ENCODE assay signal across 28 cellular contexts in genomic region chr2:136251777-136252477, GRCh38.
A peak's percentile ranks its signal among the peaks of the same experiment; 100 is the strongest.
DNase-seq lines count a peak whose midpoint lies in the region; ATAC-seq and TF ChIP-seq lines count a peak whose summit lies in the region.
"Had no signal": no experiment of that assay in that cellular context is flagged by ENCODE, and none has a peak within 500 bp of the region (broad histone marks: within the 10 kb centered on the region; RNA-seq: fewer than 3 reads in every experiment).

No MANE protein-coding gene starts in this region.

- H3K79me2 ChIP-seq in Loucy (ENCODE audit: insufficient read depth, low read length): no peaks in the 10 kb centered on the region

- no peak overlapping the region for H3K4me3 Mint-ChIP-seq in CD8-positive, alpha-beta T cell
- peak overlapping the region in 1 of 8 donors; percentile 37 for H3K4me3 Mint-ChIP-seq in naive B cell
- H3K4me3 Mint-ChIP-seq: activated naive CD4-positive, alpha-beta T cell treated with anti-CD3 and anti-CD28 coated beads, Interleukin-2, amount 10 ng/mL, durations not matched to agents 7 days and 5 days; activated T-cell treated with anti-CD3 and anti-CD28 coated beads, Interleukin-2, amount 50 U/mL, for 72 hours; natural killer cell; WTC11 had no signal

- no peaks in the 10 kb centered on the region for H3K9me3 ChIP-seq in CD8-positive, alpha-beta T cell (ENCODE audit: low read length)
- no peaks in the 10 kb centered on the region for H3K9me3 ChIP-seq in Loucy (ENCODE audit: insufficient read depth, low read depth, low read length)
- H3K9me3 ChIP-seq: adrenal gland, body of pancreas, HAP-1, SJSA1, upper lobe of right lung had no signal

- no peaks in the 10 kb centered on the region for H3K36me3 Mint-ChIP-seq in CD8-positive, alpha-beta T cell
- no peaks in the 10 kb centered on the region for H3K36me3 Mint-ChIP-seq in naive B cell
- H3K36me3 Mint-ChIP-seq: activated naive CD4-positive, alpha-beta T cell treated with anti-CD3 and anti-CD28 coated beads, Interleukin-2, amount 10 ng/mL, durations not matched to agents 7 days and 5 days; natural killer cell; WTC11 had no signal

- H3K9me3 Mint-ChIP-seq in CD8-positive, alpha-beta T cell: no peaks in the 10 kb centered on the region
- no peaks in the 10 kb centered on the region for H3K9me3 Mint-ChIP-seq in naive B cell
- H3K9me3 Mint-ChIP-seq: activated naive CD4-positive, alpha-beta T cell treated with anti-CD3 and anti-CD28 coated beads, Interleukin-2, amount 10 ng/mL, durations not matched to agents 7 days and 5 days; natural killer cell; WTC11 had no signal

- H3K4me1 ChIP-seq in CD8-positive, alpha-beta T cell (ENCODE audit: insufficient read depth, low read length): no peaks in the 10 kb centered on the region
- peaks cover 36% of the 10 kb centered on the region for H3K4me1 ChIP-seq in Loucy (ENCODE audit: insufficient read depth, low read length, poor library complexity, severe bottlenecking)
- H3K4me1 ChIP-seq: body of pancreas, HAP-1, SJSA1 had no signal

- no peak for DNase-seq in CD8-positive, alpha-beta T cell
- DNase-seq in dermis blood vessel endothelial cell (peak; percentile 26), naive B cell (no peak), SIG-M5 treated with dmso at 0.1 percent for 504 hours (lab: John Stamatoyannopoulos, UW; ENCODE audit: unreplicated experiment) (no peak), left colon (no peak)
- DNase-seq: activated naive CD4-positive, alpha-beta T cell treated with anti-CD3 and anti-CD28 coated beads, Interleukin-2, amount 10 ng/mL, durations not matched to agents 7 days and 5 days; activated T-cell treated with anti-CD3 and anti-CD28 coated beads, Interleukin-2, amount 50 U/mL, for 72 hours; adrenal gland; body of pancreas; C1 segment of cervical spinal cord; COR-L47; DMS53; effector CD8-positive, alpha-beta T cell; GDM1; glutamatergic neuron; natural killer cell; NCI-H146; NCI-H345; NCI-H69; small intestine; stimulated activated naive CD4-positive, alpha-beta T cell treated with Interleukin-2 at 50 U/mL for 16 hours; upper lobe of right lung had no signal

- intact Hi-C loops in CD8-positive, alpha-beta T cell (cut with DNase I, micrococcal nuclease): loop anchor here in 1 of 2 experiments (10.0 kb wide), 1 partner anchor 337 kb away; no protein-coding TSS in a partner anchor
- intact Hi-C loops in left colon (cut with DNase I, micrococcal nuclease): no loop called here

- no peaks in the 10 kb centered on the region for H3K9me2 ChIP-seq in Loucy (replicated peaks; ENCODE audit: low read depth, low read length)

- ATAC-seq in CD8-positive, alpha-beta T cell: no peak
- no peak for ATAC-seq in naive B cell (ENCODE audit: low read depth in 2 of 2)
- no peak for ATAC-seq in HG02678 (IDR thresholded peaks at IDR 0.05; ENCODE audit: unreplicated experiment)
- ATAC-seq in HG02884 (IDR thresholded peaks at IDR 0.05; ENCODE audit: unreplicated experiment): no peak
- no peak for ATAC-seq in left colon
- ATAC-seq: activated T-cell treated with anti-CD3 and anti-CD28 coated beads, Interleukin-2, amount 50 U/mL, for 72 hours; body of pancreas; natural killer cell; upper lobe of right lung; WTC11 had no signal

- H4K20me1 ChIP-seq in Loucy (ENCODE audit: insufficient read depth, low read length, poor library complexity, severe bottlenecking): no peaks in the 10 kb centered on the region

- POLR2A ChIA-PET in CD8-positive, alpha-beta T cell (lab: Charles Lee): no interaction called here

- no peak overlapping the region for H3K27ac ChIP-seq in CD8-positive, alpha-beta T cell (ENCODE audit: low read depth, low read length)
- H3K27ac ChIP-seq: adrenal gland, body of pancreas, SJSA1, upper lobe of right lung had no signal

- no peaks in the 10 kb centered on the region for H3K27me3 Mint-ChIP-seq in CD8-positive, alpha-beta T cell (ENCODE audit: low read depth)
- no peaks in the 10 kb centered on the region for H3K27me3 Mint-ChIP-seq in naive B cell

- H3K4me2 ChIP-seq in Loucy (ENCODE audit: low read depth, low read length, poor library complexity, severe bottlenecking): peak overlapping the region; percentile 44

- no peaks in the 10 kb centered on the region for H3F3A ChIP-seq in Loucy (ENCODE audit: low read depth)

- H2AFZ ChIP-seq in Loucy (ENCODE audit: low read length): no peak overlapping the region

- H3K4me1 Mint-ChIP-seq in CD8-positive, alpha-beta T cell (ENCODE audit: low read depth): peaks cover 26% of the 10 kb centered on the region
- peaks cover 53 to 87% (median 81%) of the 10 kb centered on the region in 3 donors for H3K4me1 Mint-ChIP-seq in naive B cell
- H3K4me1 Mint-ChIP-seq: WTC11 had no signal

- H3K36me3 ChIP-seq in CD8-positive, alpha-beta T cell (ENCODE audit: insufficient read depth, low read length): no peaks in the 10 kb centered on the region
- no peaks in the 10 kb centered on the region for H3K36me3 ChIP-seq in Loucy (ENCODE audit: insufficient read depth, low read length)
- H3K36me3 ChIP-seq: adrenal gland, HAP-1, SJSA1, upper lobe of right lung had no signal

- H3K27ac Mint-ChIP-seq in CD8-positive, alpha-beta T cell: peak overlapping the region; percentile 3
- peak overlapping the region; percentile 64 to 98 (median 78) for H3K27ac Mint-ChIP-seq in naive B cell
- H3K27ac Mint-ChIP-seq: activated naive CD4-positive, alpha-beta T cell treated with anti-CD3 and anti-CD28 coated beads, Interleukin-2, amount 10 ng/mL, durations not matched to agents 7 days and 5 days; activated T-cell treated with anti-CD3 and anti-CD28 coated beads, Interleukin-2, amount 50 U/mL, for 72 hours; natural killer cell; WTC11 had no signal

- TF ChIP-seq CTCF in CD8-positive, alpha-beta T cell (IDR thresholded peaks at IDR 0.05): no peak
- TF ChIP-seq CTCF in Loucy (conservative IDR thresholded peaks at IDR 0.05; ENCODE audit: low read length): no peak

- no peak overlapping the region for H3K4me3 ChIP-seq in CD8-positive, alpha-beta T cell (ENCODE audit: low read depth, low read length)
- H3K4me3 ChIP-seq in Loucy (ENCODE audit: low read length, poor library complexity, severe bottlenecking): no peak overlapping the region
- H3K4me3 ChIP-seq: adrenal gland, body of pancreas, HAP-1, SJSA1, upper lobe of right lung had no signal

- no peaks in the 10 kb centered on the region for H3K27me3 ChIP-seq in CD8-positive, alpha-beta T cell (ENCODE audit: insufficient read depth, low read length)
- no peaks in the 10 kb centered on the region for H3K27me3 ChIP-seq in Loucy (ENCODE audit: insufficient read depth, low read length, poor library complexity, severe bottlenecking)
- H3K27me3 ChIP-seq: adrenal gland, body of pancreas, SJSA1, upper lobe of right lung had no signal

- CTCF ChIA-PET in CD8-positive, alpha-beta T cell (lab: Charles Lee): interaction anchor here (0.8 kb wide), 1 partner anchor 237 kb away, joined by 3 read pairs; no protein-coding TSS in a partner anchor

- peak overlapping the region; percentile 11 for H3K9ac ChIP-seq in Loucy (ENCODE audit: low read depth, low read length, poor library complexity, severe bottlenecking)
